ENCODE assay signal across 8 cellular contexts in genomic region chr14:102362545-102363181, GRCh38. TPM values are rescaled to one million over a fixed set of nuclear protein-coding genes. Genes with fewer than 3 reads are reported as not detected.
DNase-seq lines count a peak whose midpoint lies in the region; FAIRE-seq and TF ChIP-seq lines count a peak whose summit lies in the region.

Gene CINP, minus strand, starts transcription at chr14:102362890. Its CDS starts 39 bp downstream, at chr14:102362851.
Gene TECPR2, plus strand, starts transcription at chr14:102362941. Its CDS starts 13,781 bp downstream, at chr14:102376722.

- DNase-seq in GF-D8 (lab: John Stamatoyannopoulos, UW) (peak; percentile 67), HEK293T (ENCODE audit: extremely low spot score) (peak; percentile 97), MV-4-11 (lab: John Stamatoyannopoulos, UW) (peak; percentile 86), SJSA1 (ENCODE audit: low read depth in 1 of 2, low spot score in 2 of 2) (peak; percentile 74 to 96), frontal cortex (ENCODE audit: low spot score in 2 of 2) (peak; percentile 91 to 92), neuronal stem cell (ENCODE audit: low spot score) (peak; percentile 92)
- DNase-seq in activated naive CD4-positive, alpha-beta T cell treated with Interleukin-2 at 50 U/mL for 16 hours = peak; percentile 96

- H3K18ac ChIP-seq in neuronal stem cell (ENCODE audit: low read length) = peak within 1 kb of the TSS; percentile 92

- H2AFZ ChIP-seq in neuronal stem cell (ENCODE audit: low read length) = peak within 1 kb of the TSS; percentile 98

- H3K27me3 ChIP-seq in SJSA1 (replicated peaks) = no peaks in the 10 kb centered on the region
- no peaks in the 10 kb centered on the region for H3K27me3 ChIP-seq in neuronal stem cell (ENCODE audit: control insufficient read depth in 3 of 3, insufficient read depth in 3 of 3, low read depth in 1 of 3, low read length in 3 of 3)
- H3K27me3 ChIP-seq in subcutaneous abdominal adipose tissue (ENCODE audit: control insufficient read depth in 5 of 5, insufficient read depth in 4 of 5, low read length in 5 of 5) = no peaks in the 10 kb centered on the region

- H3K4me3 ChIP-seq in SJSA1 (peak within 1 kb of the TSS; percentile 80), neuronal stem cell (ENCODE audit: low read length in 2 of 2) (peak within 1 kb of the TSS; percentile 88 to 94), subcutaneous abdominal adipose tissue (ENCODE audit: low read depth in 1 of 5, low read length in 5 of 5) (peak within 1 kb of the TSS; percentile 89 to 93 (median 93))

- POLR2A ChIA-PET in HEK293T (lab: Yijun Ruan, JAX) = interaction anchor here (0.5 to 1.8 kb wide), 13 partner anchors 8 to 185 kb away, joined by 3 to 14 read pairs (median 3); partner anchors contain the start of gene ZNF839

- FAIRE-seq in frontal cortex (lab: Jason Lieb, UNC) = no peak

- peak within 1 kb of the TSS; percentile 98 for H3K4me2 ChIP-seq in neuronal stem cell (ENCODE audit: insufficient read depth, low read length, poor library complexity, severe bottlenecking)

- peaks cover 28% of the 10 kb centered on the region for H3K36me3 ChIP-seq in SJSA1
- H3K36me3 ChIP-seq in neuronal stem cell (replicated peaks in 1 of 2; ENCODE audit: control insufficient read depth in 2 of 2, insufficient read depth in 2 of 2, low read length in 2 of 2) = peaks cover 0 to 15% of the 10 kb centered on the region in 2 donors
- peaks cover 7 to 18% (median 12%) of the 10 kb centered on the region in 5 donors for H3K36me3 ChIP-seq in subcutaneous abdominal adipose tissue (ENCODE audit: control insufficient read depth in 5 of 5, insufficient read depth in 5 of 5, low read length in 5 of 5)

- H2AK5ac ChIP-seq in neuronal stem cell (ENCODE audit: low read depth, low read length) = no peak within 1 kb of the TSS

- no peak within 1 kb of the TSS for H2BK12ac ChIP-seq in neuronal stem cell (ENCODE audit: low read length)

- no CpG with 5 or more reads among the region's 58 CpGs for WGBS in neuronal stem cell (ENCODE audit: extremely low coverage in 2 of 2, insufficient read length in 2 of 2, insufficient replicate concordance in 1 of 2), 2 donors

- no peak within 1 kb of the TSS for H2BK15ac ChIP-seq in neuronal stem cell (ENCODE audit: low read length)

- H2BK120ac ChIP-seq in neuronal stem cell (ENCODE audit: low read depth, low read length) = no peak within 1 kb of the TSS

- CTCF ChIA-PET in HEK293T (lab: Yijun Ruan, JAX) = no interaction called here

- H3K9ac ChIP-seq in neuronal stem cell (ENCODE audit: low read depth, low read length, poor library complexity) (peak within 1 kb of the TSS; percentile 87), subcutaneous abdominal adipose tissue (ENCODE audit: low read length in 5 of 5) (peak within 1 kb of the TSS; percentile 92 to 98 (median 96))

- H3K9me3 ChIP-seq in SJSA1 (replicated peaks) (no peaks in the 10 kb centered on the region), neuronal stem cell (replicated peaks in 1 of 2; ENCODE audit: control insufficient read depth in 2 of 2, insufficient read depth in 1 of 2, low read depth in 1 of 2, low read length in 2 of 2) (no peaks in the 10 kb centered on the region), subcutaneous abdominal adipose tissue (ENCODE audit: control insufficient read depth in 5 of 5, low read length in 5 of 5) (no peaks in the 10 kb centered on the region)

- H4K8ac ChIP-seq in neuronal stem cell (ENCODE audit: low read depth, low read length) = no peak within 1 kb of the TSS

- peaks cover 18% of the 10 kb centered on the region for H3K4me1 ChIP-seq in SJSA1 (replicated peaks)
- H3K4me1 ChIP-seq in neuronal stem cell (ENCODE audit: control insufficient read depth in 2 of 2, insufficient read depth in 1 of 2, low read depth in 1 of 2, low read length in 2 of 2) = peaks cover 4 to 12% of the 10 kb centered on the region in 2 donors
- H3K4me1 ChIP-seq in subcutaneous abdominal adipose tissue (ENCODE audit: control insufficient read depth in 5 of 5, insufficient read depth in 5 of 5, low read length in 5 of 5) = peaks cover 6 to 30% (median 23%) of the 10 kb centered on the region in 5 donors

- H2BK5ac ChIP-seq in neuronal stem cell (ENCODE audit: low read length) = no peak within 1 kb of the TSS

- peak within 1 kb of the TSS; percentile 16 for H3K23ac ChIP-seq in neuronal stem cell (ENCODE audit: low read depth, low read length, poor library complexity)

- H3K4ac ChIP-seq in neuronal stem cell (ENCODE audit: low read length) = no peak within 1 kb of the TSS

- H3K27ac ChIP-seq in SJSA1 (peak within 1 kb of the TSS; percentile 68), neuronal stem cell (replicated peaks; ENCODE audit: low read length) (no peak within 1 kb of the TSS), subcutaneous abdominal adipose tissue (ENCODE audit: low read depth, low read length) (peak within 1 kb of the TSS; percentile 88)

- no peak within 1 kb of the TSS for H4K91ac ChIP-seq in neuronal stem cell (ENCODE audit: low read depth, low read length, poor library complexity)

- peak within 1 kb of the TSS; percentile 65 for H3K14ac ChIP-seq in neuronal stem cell (ENCODE audit: low read length)

- peaks cover 11% of the 10 kb centered on the region for H3K79me1 ChIP-seq in neuronal stem cell (ENCODE audit: low read depth, low read length)

TF ChIP-seq in HEK293T, 16 proteins besides CTCF, POLR2A, EP300 and RAD21:
- TF ChIP-seq BHLHE40 (IDR thresholded peaks at IDR 0.05; ENCODE audit: borderline replicate concordance) (no peak), LEF1 (IDR thresholded peaks at IDR 0.05; ENCODE audit: borderline replicate concordance) (no peak), FOXK2 (IDR thresholded peaks at IDR 0.05) (no peak), L3MBTL2 (conservative IDR thresholded peaks at IDR 0.05) (no peak), ZNF384 (IDR thresholded peaks at IDR 0.05) (no peak), SUZ12 (IDR thresholded peaks at IDR 0.05) (no peak), FOXM1 (IDR thresholded peaks at IDR 0.05; ENCODE audit: borderline replicate concordance) (no peak), ARNT (IDR thresholded peaks at IDR 0.05) (no peak), NFRKB (IDR thresholded peaks at IDR 0.05) (no peak), TARDBP (IDR thresholded peaks at IDR 0.05) (no peak)
TF ChIP-seq in HEK293T: peak in this region for 0.

RNA-seq across cellular contexts. Expression of gene CINP, which starts in this region (rescaled TPM):
- total RNA-seq in SJSA1 (2014; rRNA removed; shearing (Covaris generic)) = 50.8 and 60.9 TPM in 2 replicates
- total RNA-seq in frontal cortex = 24.9 TPM
- 28.4 TPM for polyA plus RNA-seq in neuronal stem cell (2013, experiment 1 of 2)
- 26.9 TPM for polyA plus RNA-seq in neuronal stem cell (2013, experiment 2 of 2)

RNA-seq across cellular contexts. Expression of gene TECPR2, which starts in this region (rescaled TPM):
- total RNA-seq in SJSA1 (2014; rRNA removed; shearing (Covaris generic)) = 4.0 and 4.8 TPM in 2 replicates
- 8.6 TPM for total RNA-seq in frontal cortex
- 7.9 TPM for polyA plus RNA-seq in neuronal stem cell (2013, experiment 1 of 2)
- 6.8 TPM for polyA plus RNA-seq in neuronal stem cell (2013, experiment 2 of 2)
